ENCODE assay signal across 8 cellular contexts in the genomic region with DNA sequence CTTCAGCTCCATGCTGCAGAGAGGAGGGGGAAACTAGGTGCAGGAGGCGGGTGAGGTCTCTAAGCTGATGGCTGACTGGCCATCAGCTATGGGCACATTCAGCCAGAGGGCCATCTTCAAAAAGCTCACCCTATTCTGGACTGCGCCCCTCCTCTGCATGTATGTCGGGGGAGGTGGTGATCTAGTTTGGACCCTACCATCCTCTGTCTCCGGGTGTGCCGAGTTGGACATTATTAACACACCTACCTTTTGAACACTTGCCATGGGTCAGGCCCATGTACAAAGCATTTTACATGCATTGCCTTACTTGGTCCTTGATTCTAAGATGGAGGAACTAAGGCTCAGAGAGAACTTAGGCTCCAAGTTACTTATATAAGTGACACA. TPM values are rescaled to one million over a fixed set of nuclear protein-coding genes. Genes with fewer than 3 reads are reported as not detected.
DNase-seq lines count a peak whose midpoint lies in the region; ATAC-seq, FAIRE-seq and TF ChIP-seq lines count a peak whose summit lies in the region.

No MANE protein-coding gene starts in this region.

- peaks cover 11% of the 10 kb centered on the region; the same call in 1 of the 2 replicates for H3F3A ChIP-seq in PC-9 (ENCODE audit: insufficient read depth, low read depth)

- H3K4me1 ChIP-seq in Caco-2 (peaks cover 46% of the 10 kb centered on the region), PC-9 (replicated peaks; ENCODE audit: insufficient read depth) (peaks cover 25% of the 10 kb centered on the region), pancreas (peaks cover 0 to 10% (median 6%) of the 10 kb centered on the region in 3 donors)

- H3K27me3 ChIP-seq in Caco-2 (replicated peaks; ENCODE audit: control insufficient read depth, insufficient read depth, low read length) = no peaks in the 10 kb centered on the region
- H3K27me3 ChIP-seq in PC-9 (ENCODE audit: insufficient read depth, low read depth) = no peaks in the 10 kb centered on the region
- no peaks in the 10 kb centered on the region for H3K27me3 ChIP-seq in pancreas

- no peaks in the 10 kb centered on the region for H3K9me2 ChIP-seq in PC-9 (ENCODE audit: insufficient read depth)

- H3K4me2 ChIP-seq in PC-9 = peak overlapping the region; percentile 77; the same call in 1 of the 2 replicates

- H3K27ac ChIP-seq in PC-9 (no peak overlapping the region), pancreas (peak overlapping the region in 3 of 4 donors; percentile 75 to 90 (median 87))

- no peak for FAIRE-seq in pancreas (lab: Jason Lieb, UNC)

- peaks cover 8% of the 10 kb centered on the region; the same call in 1 of the 2 replicates for H3K79me2 ChIP-seq in PC-9 (ENCODE audit: low read depth)

- POLR2A ChIA-PET in Caco-2 (lab: Charles Lee) = no interaction called here
- POLR2A ChIA-PET in PC-9 (lab: Charles Lee; ENCODE audit: unreplicated experiment) = interaction anchor here (0.6 kb wide), 1 partner anchor 79 kb away, joined by 4 read pairs; the partner anchor contains the start of gene UQCC5

- H3K9me3 ChIP-seq in Caco-2 = no peaks in the 10 kb centered on the region
- no peaks in the 10 kb centered on the region for H3K9me3 ChIP-seq in PC-9 (ENCODE audit: insufficient read depth, low read depth)
- H3K9me3 ChIP-seq in pancreas = no peaks in the 10 kb centered on the region

- H3K4me3 ChIP-seq in Caco-2 (ENCODE audit: low read depth, low read length) (peak overlapping the region; percentile 94), PC-9 (peak overlapping the region; percentile 81; the same call in 1 of the 2 replicates), pancreas (peak overlapping the region in 1 of 4 donors; percentile 78)

- no peaks in the 10 kb centered on the region; the same call in 1 of the 2 replicates for H3K36me3 ChIP-seq in Caco-2 (ENCODE audit: control insufficient read depth, insufficient read depth, low read length)
- no peaks in the 10 kb centered on the region for H3K36me3 ChIP-seq in PC-9 (ENCODE audit: low read depth)
- H3K36me3 ChIP-seq in pancreas = peaks cover 0 to 11% (median 6%) of the 10 kb centered on the region in 3 donors

- H3K4me1 Mint-ChIP-seq in Caco-2 (ENCODE audit: low read depth, unreplicated experiment) (peaks cover 28% of the 10 kb centered on the region), endothelial cell (ENCODE audit: unreplicated experiment) (peaks cover 32% of the 10 kb centered on the region)

- no TSS peak for BruUV-seq in Caco-2 (replicated peaks; lab: Mats Ljungman, UMichigan)
- TSS peak; percentile 11 for BruUV-seq in PC-9 (replicated peaks; lab: Mats Ljungman, UMichigan)

- H2AFZ ChIP-seq in PC-9 = no peak overlapping the region

- CTCF ChIA-PET in Caco-2 (lab: Charles Lee) (interaction anchor here (0.8 kb wide), 1 partner anchor 34 kb away, joined by 3 read pairs; no protein-coding TSS in a partner anchor), PC-9 (lab: Charles Lee) (no interaction called here)

- H3K4me3 Mint-ChIP-seq in Caco-2 (ENCODE audit: unreplicated experiment) (peak overlapping the region; percentile 88), endothelial cell (ENCODE audit: unreplicated experiment) (peak overlapping the region; percentile 100)

- ATAC-seq in pancreas (no peak), HG02981 (IDR thresholded peaks at IDR 0.05; ENCODE audit: unreplicated experiment) (no peak), HG02571 (IDR thresholded peaks at IDR 0.05; ENCODE audit: unreplicated experiment) (no peak)

- DNase-seq in Caco-2 (no peak), PC-9 (no peak), endothelial cell (ENCODE audit: low spot score) (no peak), pancreas (no peak), NCI-H1417 (lab: John Stamatoyannopoulos, UW) (no peak), NOMO-1 treated with DMSO at 0.1 percent for 48 hours (lab: John Stamatoyannopoulos, UW; ENCODE audit: unreplicated experiment) (no peak)

- TF ChIP-seq CTCF in Caco-2 (IDR thresholded peaks at IDR 0.05; ENCODE audit: insufficient read depth in 1 of 2, low read depth in 1 of 2, low read length in 1 of 2, severe bottlenecking in 1 of 2, unreplicated experiment in 1 of 2) (no peak), PC-9 (conservative IDR thresholded peaks at IDR 0.05) (no peak), endothelial cell (IDR thresholded peaks at IDR 0.05; ENCODE audit: unreplicated experiment) (no peak), pancreas (IDR thresholded peaks at IDR 0.05) (no peak)

- H3K36me3 Mint-ChIP-seq in Caco-2 (ENCODE audit: insufficient read depth, unreplicated experiment) (peaks cover 27% of the 10 kb centered on the region), endothelial cell (ENCODE audit: low read depth, unreplicated experiment) (peaks cover 26% of the 10 kb centered on the region)

- H4K20me1 ChIP-seq in PC-9 (ENCODE audit: insufficient read depth) = no peaks in the 10 kb centered on the region

- H3K27ac Mint-ChIP-seq in Caco-2 (ENCODE audit: unreplicated experiment) = no peak overlapping the region
- no peak overlapping the region for H3K27ac Mint-ChIP-seq in endothelial cell (ENCODE audit: unreplicated experiment)

- H3K27me3 Mint-ChIP-seq in Caco-2 (ENCODE audit: insufficient read depth, unreplicated experiment) (no peaks in the 10 kb centered on the region), endothelial cell (ENCODE audit: unreplicated experiment) (peaks cover 9% of the 10 kb centered on the region)

- intact Hi-C loops in Caco-2 (cut with micrococcal nuclease; ENCODE audit: unreplicated experiment) (loop anchor here (10.0 kb wide), 1 partner anchor 78 kb away; the partner anchor contains the start of genes NT5DC2 and UQCC5), PC-9 (cut with micrococcal nuclease; ENCODE audit: unreplicated experiment) (no loop called here), pancreas (cut with DNase I) (no loop called here)

- H3K9me3 Mint-ChIP-seq in Caco-2 (ENCODE audit: unreplicated experiment) (no peaks in the 10 kb centered on the region), endothelial cell (ENCODE audit: unreplicated experiment) (no peaks in the 10 kb centered on the region)

- 76 to 85% methylated on average over 5 of the region's 5 CpGs for WGBS in pancreas, 2 donors

RNA-seq across cellular contexts. Expression of gene NISCH, which starts 1.4 kb away (rescaled TPM):
- total RNA-seq in Caco-2 (2022) = 61.1 and 62.2 TPM in 2 replicates
- 66.1 and 68.0 TPM in 2 replicates for total RNA-seq in PC-9 (2021)
- total RNA-seq in endothelial cell (ENCODE audit: unreplicated experiment) = 261 TPM
- 10 to 100 TPM; 24.4 to 52.6 (median 32.4) TPM for total RNA-seq in pancreas
- polyA plus RNA-seq in pancreas = 100 to 1,000 TPM; 106 to 109 TPM

RNA-seq across cellular contexts. Expression of gene TNNC1, which starts 3.0 kb away (rescaled TPM):
- total RNA-seq in Caco-2 (2022) (36.1 and 40.5 TPM in 2 replicates), PC-9 (2021) (8.3 and 8.4 TPM in 2 replicates), endothelial cell (ENCODE audit: unreplicated experiment) (0.67 TPM), pancreas (1 to 10 TPM in 3 of 6 donors, under 1 TPM in 3; 0.40 to 3.2 (median 1.1) TPM)
- polyA plus RNA-seq in pancreas = 1 to 10 TPM; 5.9 to 6.3 TPM

RNA-seq across cellular contexts. Expression of gene SEMA3G, which starts 11.9 kb away (rescaled TPM):
- 0.28 and 0.32 TPM in 2 replicates for total RNA-seq in Caco-2 (2022)
- total RNA-seq in PC-9 (2021) = 1.3 and 1.4 TPM in 2 replicates
- 175 TPM for total RNA-seq in endothelial cell (ENCODE audit: unreplicated experiment)
- 1 to 10 TPM in 5 of 6 donors, under 1 TPM in 1; 0.75 to 5.4 (median 2.4) TPM for total RNA-seq in pancreas
- 1 to 10 TPM; 3.8 to 4.9 TPM for polyA plus RNA-seq in pancreas

RNA-seq across cellular contexts. Expression of gene STAB1, which starts 38.3 kb away (rescaled TPM):
- 0.39 and 0.63 TPM in 2 replicates for total RNA-seq in Caco-2 (2022)
- 0.04 TPM in 1 of 2 replicates, not detected in the other for total RNA-seq in PC-9 (2021)
- total RNA-seq in endothelial cell (ENCODE audit: unreplicated experiment) = 866 TPM
- total RNA-seq in pancreas = 10 to 100 TPM in 5 of 6 donors, 1 to 10 TPM in 1; 8.2 to 57.7 (median 36.3) TPM
- polyA plus RNA-seq in pancreas = 100 to 1,000 TPM; 122 to 140 TPM

RNA-seq across cellular contexts. Expression of gene PHF7, which starts 46.3 kb away (rescaled TPM):
- total RNA-seq in Caco-2 (2022) (2.4 and 4.1 TPM in 2 replicates), PC-9 (2021) (14.0 and 14.5 TPM in 2 replicates), endothelial cell (ENCODE audit: unreplicated experiment) (15.9 TPM), pancreas (1 to 10 TPM; 2.9 to 7.3 (median 4.7) TPM)
- 1 to 10 TPM; 4.8 to 8.5 TPM for polyA plus RNA-seq in pancreas

Comparison
In these comparisons a context has a peak if more than half of its experiments do, and no peak if none do; other contexts are left out.
1. RNA of gene SEMA3G, which starts 11.9 kb away (total RNA-seq): 175 TPM in endothelial cell (single experiment); 0.75 to 5.4 TPM in pancreas, 1.3 to 1.4 TPM in PC-9 and 0.28 to 0.32 TPM in Caco-2; every median in the first group is over 10 times any median in the second.